8 cellular contexts compared by ENCODE assay signal in genomic region chr20:19205999-19206398, GRCh38. TPM values are rescaled to one million over a fixed set of nuclear protein-coding genes. Genes with fewer than 3 reads are reported as not detected.
DNase-seq lines count a peak whose midpoint lies in the region; ATAC-seq and TF ChIP-seq lines count a peak whose summit lies in the region.

No MANE protein-coding gene starts in this region.

- H3K4me1 ChIP-seq in fibroblast of lung (ENCODE audit: control insufficient read depth, extremely low read depth, insufficient read depth, low read length), result no peaks in the 10 kb centered on the region

- H3K4me2 ChIP-seq in fibroblast of lung (ENCODE audit: extremely low read depth, insufficient read depth, low read length), result no peak overlapping the region

- H3K4me3 Mint-ChIP-seq in activated CD8-positive, alpha-beta T cell treated with anti-CD3 and anti-CD28 coated beads, Interleukin-2, amount 10 ng/mL, durations not matched to agents 7 days and 5 days, result no peak overlapping the region
- peak overlapping the region; percentile 35 for H3K4me3 Mint-ChIP-seq in neural crest cell

- no peaks in the 10 kb centered on the region for H4K20me1 ChIP-seq in fibroblast of lung (ENCODE audit: control insufficient read depth, extremely low read depth, insufficient read depth, low read length)

- CTCF ChIA-PET in activated CD8-positive, alpha-beta T cell treated with anti-CD3 and anti-CD28 coated beads, Interleukin-2, amount 10 ng/mL, durations not matched to agents 7 days and 5 days (lab: Charles Lee), result interaction anchor here (0.6 to 5.4 kb wide), 18 partner anchors 8 to 792 kb away, joined by 3 to 49 read pairs (median 4); no protein-coding TSS in a partner anchor

- DNase-seq in Caki2 (ENCODE audit: low read depth), result peak; percentile 44
- DNase-seq in HCEC 1CT, result peak; percentile 36
- DNase-seq in NCI-H526 (lab: John Stamatoyannopoulos, UW), result peak; percentile 36 to 63
- peak; percentile 76 for DNase-seq in activated CD8-positive, alpha-beta T cell treated with anti-CD3 and anti-CD28 coated beads, Interleukin-2, amount 10 ng/mL, durations not matched to agents 7 days and 5 days
- peak; percentile 6 to 44 for DNase-seq in fibroblast of lung (ENCODE audit: low read depth in 2 of 2)
- DNase-seq in neural crest cell (ENCODE audit: low read depth, low spot score), result peak; percentile 75
- peak in 31 of 49 donors; percentile 3 to 76 (median 34) for DNase-seq in substantia nigra (lab: John Stamatoyannopoulos, UW)

- no peak overlapping the region for H3K27ac Mint-ChIP-seq in activated CD8-positive, alpha-beta T cell treated with anti-CD3 and anti-CD28 coated beads, Interleukin-2, amount 10 ng/mL, durations not matched to agents 7 days and 5 days
- no peak overlapping the region for H3K27ac Mint-ChIP-seq in neural crest cell (ENCODE audit: unreplicated experiment)

- in situ Hi-C loops in Caki2 (cut with HindIII; ENCODE audit: low pct_unique_long_range_greater_than_20kb, low sequenced_read_pairs), result no loop called here

- no peaks in the 10 kb centered on the region for H3K79me2 ChIP-seq in fibroblast of lung (ENCODE audit: control insufficient read depth, insufficient read depth, low read length)

- H3K27me3 Mint-ChIP-seq in activated CD8-positive, alpha-beta T cell treated with anti-CD3 and anti-CD28 coated beads, Interleukin-2, amount 10 ng/mL, durations not matched to agents 7 days and 5 days (ENCODE audit: low read depth), result peaks cover 24% of the 10 kb centered on the region
- peaks cover 75% of the 10 kb centered on the region for H3K27me3 Mint-ChIP-seq in neural crest cell (ENCODE audit: low read depth)

- TF ChIP-seq CTCF in fibroblast of lung (conservative IDR thresholded peaks at IDR 0.05 in 1 of 2, IDR thresholded peaks at IDR 0.05 in 1 of 2; ENCODE audit: low read depth in 1 of 2, low read length in 2 of 2) (peak; percentile 88 to 90), neural crest cell (conservative IDR thresholded peaks at IDR 0.05) (peak; percentile 94)

- POLR2A ChIA-PET in activated CD8-positive, alpha-beta T cell treated with anti-CD3 and anti-CD28 coated beads, Interleukin-2, amount 10 ng/mL, durations not matched to agents 7 days and 5 days (lab: Charles Lee), result no interaction called here

- ATAC-seq in activated CD8-positive, alpha-beta T cell treated with anti-CD3 and anti-CD28 coated beads, Interleukin-2, amount 10 ng/mL, durations not matched to agents 7 days and 5 days, result peak; percentile 53
- no peak for ATAC-seq in HG02588 (IDR thresholded peaks at IDR 0.05; ENCODE audit: unreplicated experiment)

- peaks cover 4% of the 10 kb centered on the region for H3K27me3 ChIP-seq in fibroblast of lung (ENCODE audit: control insufficient read depth, insufficient read depth, low read length)

- no peak overlapping the region for H2AFZ ChIP-seq in fibroblast of lung (ENCODE audit: low read length)

- no peaks in the 10 kb centered on the region for H3K36me3 Mint-ChIP-seq in activated CD8-positive, alpha-beta T cell treated with anti-CD3 and anti-CD28 coated beads, Interleukin-2, amount 10 ng/mL, durations not matched to agents 7 days and 5 days (ENCODE audit: low read depth)
- no peaks in the 10 kb centered on the region for H3K36me3 Mint-ChIP-seq in neural crest cell (ENCODE audit: low read depth)

- H3K9me3 Mint-ChIP-seq in activated CD8-positive, alpha-beta T cell treated with anti-CD3 and anti-CD28 coated beads, Interleukin-2, amount 10 ng/mL, durations not matched to agents 7 days and 5 days (ENCODE audit: insufficient read depth), result no peaks in the 10 kb centered on the region
- peaks cover 6% of the 10 kb centered on the region for H3K9me3 Mint-ChIP-seq in neural crest cell

- H3K36me3 ChIP-seq in fibroblast of lung (ENCODE audit: control insufficient read depth, insufficient read depth, low read length), result no peaks in the 10 kb centered on the region

- H3K27ac ChIP-seq in fibroblast of lung (ENCODE audit: insufficient read depth, low read length) (no peak overlapping the region), substantia nigra (ENCODE audit: low read depth, low read length, poor library complexity, severe bottlenecking) (no peak overlapping the region)

- H3K4me1 Mint-ChIP-seq in activated CD8-positive, alpha-beta T cell treated with anti-CD3 and anti-CD28 coated beads, Interleukin-2, amount 10 ng/mL, durations not matched to agents 7 days and 5 days (ENCODE audit: low read depth), result no peaks in the 10 kb centered on the region
- H3K4me1 Mint-ChIP-seq in neural crest cell, result no peaks in the 10 kb centered on the region

- no peak overlapping the region for H3K9ac ChIP-seq in fibroblast of lung (ENCODE audit: insufficient read depth, low read length)

- H3K9me3 ChIP-seq in fibroblast of lung (ENCODE audit: control insufficient read depth, insufficient read depth, low read depth, low read length), result no peaks in the 10 kb centered on the region

- H3K4me3 ChIP-seq in fibroblast of lung (replicated peaks in 1 of 4; ENCODE audit: control extremely low read depth in 1 of 4, insufficient read depth in 1 of 4, low read depth in 3 of 4, low read length in 4 of 4), result no peak overlapping the region

RNA-seq across cellular contexts. Expression of gene SLC24A3, which starts 6.4 kb away (rescaled TPM):
- not detected in 2 replicates for total RNA-seq in Caki2 (2014; rRNA removed; shearing (Covaris generic); ENCODE audit: low replicate concordance)
- not detected for total RNA-seq in activated CD8-positive, alpha-beta T cell treated with anti-CD3 and anti-CD28 coated beads, Interleukin-2, amount 10 ng/mL, durations not matched to agents 7 days and 5 days
- total RNA-seq in fibroblast of lung (1.8 and 4.9 TPM in 2 replicates), neural crest cell (0.27 and 0.51 TPM in 2 replicates)
- 0.03 and 0.14 TPM in 2 replicates for polyA plus RNA-seq in fibroblast of lung
- polyA plus RNA-seq in fibroblast of lung (2012), result 0.09 and 0.13 TPM in 2 replicates
- not detected in 2 replicates for polyA minus RNA-seq in fibroblast of lung (ENCODE audit: low replicate concordance)

Comparison
In these comparisons a context has a peak if more than half of its experiments do, and no peak if none do; other contexts are left out.
1. DNase-seq: peak in every context shown above with its lines; median percentile 76 in activated CD8-positive, alpha-beta T cell treated with anti-CD3 and anti-CD28 coated beads, Interleukin-2, amount 10 ng/mL, durations not matched to agents 7 days and 5 days; 75 in neural crest cell; 50 in NCI-H526; 44 in Caki2; 36 in HCEC 1CT; 34 in substantia nigra; 25 in fibroblast of lung.